ENCODE assay signal across 8 cellular contexts in genomic region chr14:24092960-24093900, GRCh38. TPM values are rescaled to one million over a fixed set of nuclear protein-coding genes. Genes with fewer than 3 reads are reported as not detected.
DNase-seq lines count a peak whose midpoint lies in the region; ATAC-seq and TF ChIP-seq lines count a peak whose summit lies in the region.

No MANE protein-coding gene starts in this region.

- H3K27ac ChIP-seq in DND-41 (ENCODE audit: low read length) = peak overlapping the region; percentile 94
- no peak overlapping the region for H3K27ac ChIP-seq in SJSA1
- H3K27ac ChIP-seq in esophagus squamous epithelium = peak overlapping the region; percentile 96 to 98 (median 98)

- H3K27me3 Mint-ChIP-seq in progenitor cell of endocrine pancreas = no peaks in the 10 kb centered on the region

- H3K4me3 ChIP-seq in DND-41 (ENCODE audit: low read depth in 1 of 2, low read length in 2 of 2) (peak overlapping the region in 1 of 2 experiments; percentile 75; a peak in 2 of 4 replicates), SJSA1 (peak overlapping the region; percentile 85), esophagus squamous epithelium (peak overlapping the region; percentile 90 to 96 (median 94))

- intact Hi-C loops in esophagus squamous epithelium (cut with DNase I) = no loop called here

- peak overlapping the region; percentile 85 for H2AFZ ChIP-seq in DND-41 (ENCODE audit: low read depth, low read length)

- H3K4me1 ChIP-seq in DND-41 (ENCODE audit: insufficient read depth, low read length) = peaks cover 30% of the 10 kb centered on the region
- peaks cover 20% of the 10 kb centered on the region for H3K4me1 ChIP-seq in SJSA1 (replicated peaks)
- H3K4me1 ChIP-seq in esophagus squamous epithelium = peaks cover 18 to 30% (median 21%) of the 10 kb centered on the region in 3 donors

- peak overlapping the region; percentile 96 for H3K4me3 Mint-ChIP-seq in progenitor cell of endocrine pancreas (ENCODE audit: low read depth)

- TF ChIP-seq CTCF in DND-41 (IDR thresholded peaks at IDR 0.05; ENCODE audit: borderline replicate concordance, extremely low read depth, low read length, poor library complexity, severe bottlenecking) (no peak), esophagus squamous epithelium (IDR thresholded peaks at IDR 0.05) (no peak), progenitor cell of endocrine pancreas (IDR thresholded peaks at IDR 0.05; ENCODE audit: unreplicated experiment) (no peak)

- peak overlapping the region; percentile 95 for H3K9ac ChIP-seq in DND-41 (ENCODE audit: low read depth, low read length)

- no peak for TF ChIP-seq POLR2A in esophagus squamous epithelium (IDR thresholded peaks at IDR 0.05)

- DNase-seq in DND-41 (no peak), SJSA1 (ENCODE audit: low read depth in 1 of 2, low spot score in 2 of 2) (no peak), esophagus squamous epithelium (lab: John Stamatoyannopoulos, UW) (no peak), progenitor cell of endocrine pancreas (ENCODE audit: low spot score, unreplicated experiment) (no peak), NCI-H69 (lab: John Stamatoyannopoulos, UW) (no peak)

- no peaks in the 10 kb centered on the region for H4K20me1 ChIP-seq in DND-41 (ENCODE audit: insufficient read depth, low read length)

- H3K9me3 Mint-ChIP-seq in progenitor cell of endocrine pancreas (ENCODE audit: low read depth) = no peaks in the 10 kb centered on the region

- whole genome bisulfite sequencing in esophagus squamous epithelium, 2 donors = 46 to 54% methylated on average over 19 to 20 of the region's 20 CpGs

- H3K79me2 ChIP-seq in DND-41 (ENCODE audit: insufficient read depth, low read length) = peaks cover 22% of the 10 kb centered on the region

- H3K36me3 ChIP-seq in DND-41 (ENCODE audit: insufficient read depth, low read length) = peaks cover 12% of the 10 kb centered on the region
- no peaks in the 10 kb centered on the region for H3K36me3 ChIP-seq in SJSA1
- H3K36me3 ChIP-seq in esophagus squamous epithelium = peaks cover 0 to 7% (median 0%) of the 10 kb centered on the region in 3 donors

- H3K27me3 ChIP-seq in DND-41 (ENCODE audit: insufficient read depth, low read length, poor library complexity) = no peaks in the 10 kb centered on the region
- H3K27me3 ChIP-seq in SJSA1 (replicated peaks) = no peaks in the 10 kb centered on the region
- H3K27me3 ChIP-seq in esophagus squamous epithelium = no peaks in the 10 kb centered on the region

- no peaks in the 10 kb centered on the region for H3K36me3 Mint-ChIP-seq in progenitor cell of endocrine pancreas (ENCODE audit: insufficient read depth)

- ATAC-seq in DND-41 (ENCODE audit: insufficient read depth, low read depth) = no peak
- ATAC-seq in GM21526 (IDR thresholded peaks at IDR 0.05; ENCODE audit: low FRiP score, unreplicated experiment) = no peak
- ATAC-seq in HG02571 (IDR thresholded peaks at IDR 0.05; ENCODE audit: unreplicated experiment) = no peak
- no peak for ATAC-seq in GM21367 (IDR thresholded peaks at IDR 0.05; ENCODE audit: unreplicated experiment)

- H3K4me1 Mint-ChIP-seq in progenitor cell of endocrine pancreas (ENCODE audit: low read depth) = peaks cover 14% of the 10 kb centered on the region

- H3K9me3 ChIP-seq in DND-41 (ENCODE audit: insufficient read depth, low read length, severe bottlenecking) (no peaks in the 10 kb centered on the region), SJSA1 (replicated peaks) (0 out of 2 replicates have a peak, but pooled peaks cover 2% of the 10 kb centered on the region), esophagus squamous epithelium (no peaks in the 10 kb centered on the region)

- H3K4me2 ChIP-seq in DND-41 (ENCODE audit: insufficient read depth, low read length) = peak overlapping the region; percentile 77

- H3K27ac Mint-ChIP-seq in progenitor cell of endocrine pancreas = peak overlapping the region; percentile 73

RNA-seq across cellular contexts. Expression of gene PCK2, which starts 0.9 kb away (rescaled TPM):
- total RNA-seq in SJSA1 (2014; rRNA removed; shearing (Covaris generic)) = 4.8 and 5.3 TPM in 2 replicates
- total RNA-seq in esophagus squamous epithelium (10 to 100 TPM; 10.5 to 13.5 (median 12.8) TPM), progenitor cell of endocrine pancreas (29.7 and 34.7 TPM in 2 replicates)

RNA-seq across cellular contexts. Expression of gene DCAF11, which starts 21.3 kb away (rescaled TPM):
- 43.1 and 44.0 TPM in 2 replicates for total RNA-seq in SJSA1 (2014; rRNA removed; shearing (Covaris generic))
- total RNA-seq in esophagus squamous epithelium = 100 to 1,000 TPM in 1 of 4 donors, 10 to 100 TPM in 3; 55.4 to 114 (median 79.3) TPM
- 79.7 and 80.9 TPM in 2 replicates for total RNA-seq in progenitor cell of endocrine pancreas

RNA-seq across cellular contexts. Expression of gene NRL, which starts 21.5 kb away (rescaled TPM):
- 1.4 TPM in 1 of 2 replicates, not detected in the other for total RNA-seq in SJSA1 (2014; rRNA removed; shearing (Covaris generic))
- total RNA-seq in esophagus squamous epithelium (1 to 10 TPM in 3 of 4 donors, under 1 TPM in 1; 0.79 to 4.5 (median 3.3) TPM), progenitor cell of endocrine pancreas (2.3 and 2.8 TPM in 2 replicates)

RNA-seq across cellular contexts. Expression of gene CPNE6, which starts 21.9 kb away (rescaled TPM):
- not detected in 2 replicates for total RNA-seq in SJSA1 (2014; rRNA removed; shearing (Covaris generic))
- total RNA-seq in esophagus squamous epithelium (not detected), progenitor cell of endocrine pancreas (not detected in 2 replicates)

RNA-seq across cellular contexts. Expression of gene FITM1, which starts 37.2 kb away (rescaled TPM):
- total RNA-seq in SJSA1 (2014; rRNA removed; shearing (Covaris generic)) = 1.8 TPM in 1 of 2 replicates, not detected in the other
- total RNA-seq in esophagus squamous epithelium (1 to 10 TPM in 1 of 4 donors, under 1 TPM in 2, not detected in 1; 0.42 to 3.7 (median 0.95) TPM), progenitor cell of endocrine pancreas (1.7 and 1.9 TPM in 2 replicates)
